24 cellular contexts compared by ENCODE assay signal in the genomic region with DNA sequence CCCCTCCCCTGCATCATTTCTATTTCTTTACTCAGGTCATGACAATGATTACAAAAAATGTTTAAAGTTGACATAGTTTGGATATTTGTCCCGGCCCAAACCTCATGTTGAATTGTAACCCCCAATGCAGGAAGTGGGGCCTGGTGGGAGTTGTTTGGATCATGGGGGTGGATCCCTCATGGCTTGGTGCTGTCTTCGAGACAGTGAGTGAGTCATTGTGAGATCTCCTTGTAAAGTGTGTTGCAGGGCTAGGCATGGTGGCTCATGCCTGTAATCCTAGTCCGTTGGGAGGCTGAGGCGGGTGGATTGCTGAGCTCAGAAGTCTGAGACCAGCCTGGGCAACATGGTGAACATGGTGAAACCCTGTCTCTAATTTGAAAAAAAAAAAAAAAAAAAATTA. TPM values are rescaled to one million over a fixed set of nuclear protein-coding genes. Genes with fewer than 3 reads are reported as not detected.
A peak's percentile ranks its signal among the peaks of the same experiment; 100 is the strongest.
DNase-seq lines count a peak whose midpoint lies in the region; ATAC-seq, FAIRE-seq and TF ChIP-seq lines count a peak whose summit lies in the region.
"Had no signal": no experiment of that assay in that cellular context is flagged by ENCODE, and none has a peak within 500 bp of the region (broad histone marks: within the 10 kb centered on the region; RNA-seq: fewer than 3 reads in every experiment).

No MANE protein-coding gene starts in this region.

- TF ChIP-seq CTCF in HepG2 (CRISPR knock-in tag; IDR thresholded peaks at IDR 0.05) = no peak
- no peak for TF ChIP-seq CTCF in right lobe of liver (IDR thresholded peaks at IDR 0.05)
- no peak for TF ChIP-seq CTCF in NB4 (IDR thresholded peaks at IDR 0.05; ENCODE audit: low read depth, low read length)

- BruUV-seq in HepG2 (replicated peaks; lab: Mats Ljungman, UMichigan) = no TSS peak

- H3K27me3 ChIP-seq in HepG2 (ENCODE audit: control insufficient read depth in 1 of 2, insufficient read depth in 2 of 2, low read length in 2 of 2) (no peaks in the 10 kb centered on the region), right lobe of liver (no peaks in the 10 kb centered on the region)
- H3K27me3 ChIP-seq: Peyer's patch, SJCRH30 had no signal

- no peaks in the 10 kb centered on the region for H3K79me2 ChIP-seq in HepG2 (ENCODE audit: insufficient read depth, low read length)

- no peak for TF ChIP-seq POLR2A in HepG2 (IDR thresholded peaks at IDR 0.05; ENCODE audit: insufficient read depth in 1 of 2, low read depth in 2 of 2, low read length in 2 of 2)
- no peak for TF ChIP-seq POLR2A in right lobe of liver (IDR thresholded peaks at IDR 0.05)
- no peak for TF ChIP-seq POLR2A in NB4 (IDR thresholded peaks at IDR 0.05; ENCODE audit: extremely low read depth, insufficient read length)
- no peak for TF ChIP-seq POLR2A in GM18505 (IDR thresholded peaks at IDR 0.05; ENCODE audit: borderline replicate concordance, extremely low read depth, insufficient read depth, insufficient read length)

- no peak overlapping the region for H3K9ac ChIP-seq in HepG2 (ENCODE audit: insufficient read depth, low read depth, low read length)
- H3K9ac ChIP-seq: GM23248 had no signal

- H3K4me2 ChIP-seq in HepG2 (ENCODE audit: low read depth, low read length) = no peak overlapping the region

- H3K9me3 ChIP-seq in HepG2 (ENCODE audit: low read length) (no peaks in the 10 kb centered on the region), right lobe of liver (no peaks in the 10 kb centered on the region)
- H3K9me3 ChIP-seq: Peyer's patch, SJCRH30 had no signal

- no peaks in the 10 kb centered on the region for H3K36me3 ChIP-seq in HepG2 (replicated peaks in 1 of 2; ENCODE audit: control insufficient read depth in 1 of 2, insufficient read depth in 2 of 2, low read length in 2 of 2)
- no peaks in the 10 kb centered on the region for H3K36me3 ChIP-seq in right lobe of liver
- H3K36me3 ChIP-seq: Peyer's patch, SJCRH30 had no signal

- no peak overlapping the region for H3K27ac ChIP-seq in HepG2 (ENCODE audit: extremely low read length, insufficient read depth, low read length)
- H3K27ac ChIP-seq in right lobe of liver = no peak overlapping the region
- H3K27ac ChIP-seq: C4-2B, GM23248, Peyer's patch, SJCRH30 had no signal

- no peak for DNase-seq in HepG2 (ENCODE audit: low spot score)
- DNase-seq in right lobe of liver = no peak
- peak; percentile 49 for DNase-seq in NB4 (ENCODE audit: low read depth)
- peak; percentile 3 for DNase-seq in mucosa of gallbladder (ENCODE audit: low spot score)
- no peak for DNase-seq in cerebellar cortex (ENCODE audit: low spot score)
- DNase-seq: Calu3; CD8-positive, alpha-beta memory T cell; GM23248; KG1; NCI-H1105; NCI-H146; NCI-H2029; NCI-H226; NCI-H510A treated with DMSO at 0.1 percent for 48 hours; NCI-H774; NK-92 treated with Interleukin-12 subunit alpha and Interleukin-12 subunit beta, amount 100 ng/mL, for 24 hours; Peyer's patch; SJCRH30; T-helper 1 cell had no signal

- TF ChIP-seq RAD21 in HepG2 (CRISPR knock-in tag; IDR thresholded peaks at IDR 0.05) = no peak

- intact Hi-C loops in HepG2 (cut with micrococcal nuclease; ENCODE audit: unreplicated experiment) (loop anchor here (2.0 kb wide), 1 partner anchor 121 kb away; no protein-coding TSS in a partner anchor), right lobe of liver (cut with DNase I) (no loop called here)

- ATAC-seq in HepG2 = no peak
- ATAC-seq in right lobe of liver = no peak
- ATAC-seq in GM18505 (IDR thresholded peaks at IDR 0.05; ENCODE audit: unreplicated experiment) = no peak
- ATAC-seq in HG03565 (IDR thresholded peaks at IDR 0.05; ENCODE audit: unreplicated experiment) = no peak
- ATAC-seq: GM12878, HCT116 had no signal

- no peak for TF ChIP-seq EP300 in HepG2 (IDR thresholded peaks at IDR 0.05; ENCODE audit: low read depth in 2 of 2, low read length in 2 of 2)
- TF ChIP-seq EP300 in HepG2 (CRISPR knock-in tag; IDR thresholded peaks at IDR 0.05; ENCODE audit: borderline replicate concordance) = no peak

- WGBS in HepG2 (ENCODE audit: low lambda C conversion rate) = 85% methylated on average over 4 of the region's 4 CpGs
- 83% methylated on average over 2 of the region's 4 CpGs for WGBS in right lobe of liver (ENCODE audit: insufficient coverage, low coverage, low lambda C conversion rate, missing lambda C conversion rate)

- FAIRE-seq in HepG2 (lab: Jason Lieb, UNC) = no peak
- FAIRE-seq: GM12878 had no signal

- H3K4me3 ChIP-seq in HepG2 (replicated peaks in 1 of 3; ENCODE audit: insufficient read depth in 1 of 3, low read depth in 2 of 3, low read length in 3 of 3) (no peak overlapping the region), right lobe of liver (no peak overlapping the region), NB4 (ENCODE audit: low read depth, low read length) (no peak overlapping the region)
- H3K4me3 ChIP-seq: GM12878, GM23248, Peyer's patch, SJCRH30 had no signal

- no peaks in the 10 kb centered on the region for H4K20me1 ChIP-seq in HepG2 (ENCODE audit: insufficient read depth, low read length)

- POLR2A ChIA-PET in HepG2 (lab: Yijun Ruan, JAX) = interaction anchor here (1.0 to 1.4 kb wide), 2 partner anchors 9 to 10 kb away, joined by 3 to 5 read pairs; a partner anchor contains a TSS

- no peak overlapping the region for H2AFZ ChIP-seq in HepG2 (ENCODE audit: low read length)
- H2AFZ ChIP-seq: GM23248 had no signal

- in situ Hi-C loops in HepG2 (cut with HindIII; ENCODE audit: extremely low pct_ligation_motif_present, low pct_unique_long_range_greater_than_20kb) = no loop called here

- CTCF ChIA-PET in HepG2 (lab: Yijun Ruan, JAX; ENCODE audit: low intra/inter-chr PET ratio, low total read pairs) = no interaction called here

- H3K4me1 ChIP-seq in HepG2 (ENCODE audit: insufficient read depth, low read length) = peaks cover 58% of the 10 kb centered on the region
- H3K4me1 ChIP-seq in right lobe of liver = peaks cover 0 to 23% (median 5%) of the 10 kb centered on the region in 4 donors
- H3K4me1 ChIP-seq: Peyer's patch, SJCRH30 had no signal

TF ChIP-seq in HepG2, 621 proteins besides CTCF, POLR2A, EP300 and RAD21:
- TF ChIP-seq ZNF605 (CRISPR knock-in tag; IDR thresholded peaks at IDR 0.05) (0 out of 2 replicates have a peak, but pooled peaks have one; percentile 27), ATF1 (CRISPR knock-in tag; IDR thresholded peaks at IDR 0.05) (no peak), HNRNPL (IDR thresholded peaks at IDR 0.05; ENCODE audit: low read depth, low read length) (no peak), FOSL2 (CRISPR knock-in tag; IDR thresholded peaks at IDR 0.05) (0 out of 2 replicates have a peak, but pooled peaks have one; percentile 14), DR1 (CRISPR knock-in tag; IDR thresholded peaks at IDR 0.05) (no peak)

RNA-seq across cellular contexts. Expression of a gene that starts 9.2 kb away (rescaled TPM):
- total RNA-seq in HepG2 (2016; rRNA removed; fragmentation: Illumina TruSeq; extraction: Trizol) (264 and 301 TPM in 2 replicates), right lobe of liver (10 to 100 TPM; 29.8 to 36.5 (median 31.1) TPM), mucosa of gallbladder (50.9 TPM)
- total RNA-seq in HepG2 (2016; cell fraction: cytosol; rRNA removed; fragmentation: Illumina TruSeq; extraction: Trizol; ENCODE audit: low read depth) = 62.1 and 62.9 TPM in 2 replicates
- total RNA-seq in HepG2 (2016; cell fraction: insoluble cytoplasmic fraction; rRNA removed; fragmentation: Illumina TruSeq; extraction: Trizol) = 264 and 269 TPM in 2 replicates
- total RNA-seq in HepG2 (2016; cell fraction: membrane; rRNA removed; fragmentation: Illumina TruSeq; extraction: Trizol) = 200 and 238 TPM in 2 replicates
- total RNA-seq in HepG2 (2016; cell fraction: nucleus; rRNA removed; fragmentation: Illumina TruSeq; extraction: Trizol) = 292 and 308 TPM in 2 replicates
- 101 and 105 TPM in 2 replicates for polyA plus RNA-seq in HepG2 (2011; rRNA removed)
- 67.0 and 72.8 TPM in 2 replicates for polyA plus RNA-seq in HepG2 (2011; cell fraction: cytosol; rRNA removed)
- 261 and 287 TPM in 2 replicates for polyA plus RNA-seq in HepG2 (2011; cell fraction: nucleus; rRNA removed)
- 138 and 155 TPM in 2 replicates for polyA plus RNA-seq in HepG2 (2012)
- 48.8 and 52.9 TPM in 2 replicates for polyA plus RNA-seq in HepG2 (2016; cell fraction: cytosol; fragmentation: Illumina TruSeq; extraction: Trizol; ENCODE audit: low read depth)
- polyA plus RNA-seq in HepG2 (2016; cell fraction: insoluble cytoplasmic fraction; fragmentation: Illumina TruSeq; extraction: Trizol; ENCODE audit: low read depth) = 269 and 298 TPM in 2 replicates
- 137 and 163 TPM in 2 replicates for polyA plus RNA-seq in HepG2 (2016; cell fraction: membrane; fragmentation: Illumina TruSeq; extraction: Trizol; ENCODE audit: low read depth)
- 298 and 312 TPM in 2 replicates for polyA plus RNA-seq in HepG2 (2016; cell fraction: nucleus; fragmentation: Illumina TruSeq; extraction: Trizol; ENCODE audit: insufficient read depth, low read depth)
- polyA minus RNA-seq in HepG2 (2011; rRNA and poly(A)+ RNA removed; ENCODE audit: low replicate concordance) = 84.0 and 279 TPM in 2 replicates
- 99.4 and 99.7 TPM in 2 replicates for polyA minus RNA-seq in HepG2 (2011; cell fraction: cytosol; rRNA and poly(A)+ RNA removed)
- polyA minus RNA-seq in HepG2 (2011; cell fraction: nucleus; rRNA and poly(A)+ RNA removed) = 680 and 703 TPM in 2 replicates

Comparison
In these comparisons a context has a peak if more than half of its experiments do, and no peak if none do; other contexts are left out.
1. DNase-seq: peak in NB4 (single experiment) and mucosa of gallbladder (single experiment); none in HepG2 (single experiment), right lobe of liver (0 of 3) and cerebellar cortex (single experiment).